In the genomic region with DNA sequence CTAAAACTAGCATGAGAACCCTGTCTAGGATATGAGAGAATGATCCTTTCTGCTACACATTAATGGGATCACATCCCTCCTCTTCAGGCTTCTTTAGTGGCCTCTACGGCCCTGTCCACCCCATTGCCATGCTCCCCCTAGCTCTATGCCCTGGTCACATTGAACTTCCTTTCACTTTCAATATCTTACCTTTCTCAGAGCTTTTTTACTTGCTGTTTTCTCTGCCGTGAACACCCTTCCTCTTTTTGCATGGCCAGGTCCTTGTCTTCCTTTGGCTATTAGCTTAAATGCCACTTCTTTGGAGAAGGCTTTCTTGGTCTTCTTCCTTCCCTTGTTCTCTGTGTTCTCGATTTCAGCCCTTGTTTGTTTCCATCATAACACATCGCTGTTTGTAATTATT, we compare ENCODE assay signal across 8 cellular contexts.
DNase-seq lines count a peak whose midpoint lies in the region; ATAC-seq and TF ChIP-seq lines count a peak whose summit lies in the region.

No MANE protein-coding gene starts in this region.

- H3K27me3 ChIP-seq in CD4-positive, alpha-beta T cell (ENCODE audit: control insufficient read depth, insufficient read depth, low read length): peaks cover 7% of the 10 kb centered on the region
- H3K27me3 ChIP-seq in mesendoderm (ENCODE audit: insufficient read depth, low read length, poor library complexity): no peaks in the 10 kb centered on the region

- H2BK120ac ChIP-seq in mesendoderm (ENCODE audit: low read depth, low read length): no peak overlapping the region

- peaks cover 6% of the 10 kb centered on the region for H3K27me3 Mint-ChIP-seq in CD4-positive, alpha-beta T cell
- peaks cover 2% of the 10 kb centered on the region for H3K27me3 Mint-ChIP-seq in activated T-helper 2 cell treated with anti-CD3 and anti-CD28 coated beads, Interferon-gamma antibody, Interleukin-2, Interleukin-4, amounts not matched to agents 10 μg/mL and 5 μg/mL and 100 μg/mL, durations not matched to agents 14 hours and 24 hours and 36 hours (ENCODE audit: low read depth)

- no peak overlapping the region for H2BK5ac ChIP-seq in mesendoderm (ENCODE audit: low read length)

- no peak overlapping the region for H2BK15ac ChIP-seq in mesendoderm (replicated peaks; ENCODE audit: low read depth)

- no peak overlapping the region for H4K8ac ChIP-seq in mesendoderm (ENCODE audit: low read depth, low read length)

- no peaks in the 10 kb centered on the region for H3K4me1 ChIP-seq in mesendoderm (ENCODE audit: control insufficient read depth, low read depth, low read length)

- ATAC-seq in CD4-positive, alpha-beta T cell (ENCODE audit: poor library complexity): no peak
- ATAC-seq in GM19372 (IDR thresholded peaks at IDR 0.05; ENCODE audit: low read depth, unreplicated experiment) (peak; percentile 87), HG03280 (IDR thresholded peaks at IDR 0.05; ENCODE audit: unreplicated experiment) (peak; percentile 70)

- no peak for DNase-seq in CD4-positive, alpha-beta T cell
- no peak for DNase-seq in activated T-helper 2 cell treated with anti-CD3 and anti-CD28 coated beads, Interferon-gamma antibody, Interleukin-2, Interleukin-4, amounts not matched to agents 10 μg/mL and 5 μg/mL and 100 μg/mL, durations not matched to agents 14 hours and 24 hours and 36 hours (ENCODE audit: low spot score)
- DNase-seq in coronary artery (ENCODE audit: low spot score) (no peak), mesenteric fat pad (ENCODE audit: low spot score) (no peak), mesendoderm (no peak), HuH-7 (ENCODE audit: low spot score) (no peak)

- CTCF ChIA-PET in CD4-positive, alpha-beta T cell (lab: Charles Lee): interaction anchor here (2.0 kb wide), 1 partner anchor 12 kb away, joined by 9 read pairs; no protein-coding TSS in a partner anchor

- H3K56ac ChIP-seq in mesendoderm (ENCODE audit: low read length): no peak overlapping the region

- H3K27ac Mint-ChIP-seq in CD4-positive, alpha-beta T cell: peak overlapping the region; percentile 12
- peak overlapping the region; percentile 50 for H3K27ac Mint-ChIP-seq in activated T-helper 2 cell treated with anti-CD3 and anti-CD28 coated beads, Interferon-gamma antibody, Interleukin-2, Interleukin-4, amounts not matched to agents 10 μg/mL and 5 μg/mL and 100 μg/mL, durations not matched to agents 14 hours and 24 hours and 36 hours

- intact Hi-C loops in CD4-positive, alpha-beta T cell (cut with DNase I, micrococcal nuclease): no loop called here
- intact Hi-C loops in activated T-helper 2 cell treated with anti-CD3 and anti-CD28 coated beads, Interferon-gamma antibody, Interleukin-2, Interleukin-4, amounts not matched to agents 10 μg/mL and 5 μg/mL and 100 μg/mL, durations not matched to agents 14 hours and 24 hours and 36 hours (cut with micrococcal nuclease): no loop called here

- H4K5ac ChIP-seq in mesendoderm (ENCODE audit: low read length): no peak overlapping the region

- H3K18ac ChIP-seq in mesendoderm (ENCODE audit: low read length): no peak overlapping the region

- no peak overlapping the region for H3K27ac ChIP-seq in CD4-positive, alpha-beta T cell (ENCODE audit: low read depth, low read length)
- no peak overlapping the region for H3K27ac ChIP-seq in coronary artery
- H3K27ac ChIP-seq in mesendoderm (ENCODE audit: low read depth, low read length): no peak overlapping the region

- no peaks in the 10 kb centered on the region for H3K9me3 ChIP-seq in CD4-positive, alpha-beta T cell (ENCODE audit: control insufficient read depth, low read length)

- H3K4me3 ChIP-seq in coronary artery (no peak overlapping the region), mesendoderm (ENCODE audit: low read length) (no peak overlapping the region)

- POLR2A ChIA-PET in CD4-positive, alpha-beta T cell (lab: Charles Lee): interaction anchor here (0.9 to 1.7 kb wide), 3 partner anchors 16 to 479 kb away, joined by 3 to 5 read pairs (median 4); a partner anchor contains a TSS

- peak overlapping the region; percentile 66 for H3K4me3 Mint-ChIP-seq in CD4-positive, alpha-beta T cell
- H3K4me3 Mint-ChIP-seq in activated T-helper 2 cell treated with anti-CD3 and anti-CD28 coated beads, Interferon-gamma antibody, Interleukin-2, Interleukin-4, amounts not matched to agents 10 μg/mL and 5 μg/mL and 100 μg/mL, durations not matched to agents 14 hours and 24 hours and 36 hours (ENCODE audit: low read depth): peak overlapping the region; percentile 44

- H3K79me2 ChIP-seq in mesendoderm (ENCODE audit: control insufficient read depth, insufficient read depth, low read length): no peaks in the 10 kb centered on the region

- no peak overlapping the region for H3K9ac ChIP-seq in mesendoderm (ENCODE audit: low read length)

- H3K4ac ChIP-seq in mesendoderm (ENCODE audit: low read depth, low read length): no peak overlapping the region

- no peaks in the 10 kb centered on the region for H3K36me3 ChIP-seq in mesendoderm (ENCODE audit: control insufficient read depth, insufficient read depth, low read length)

- WGBS in mesendoderm (ENCODE audit: extremely low coverage, insufficient coverage, low lambda C conversion rate): no CpG with 5 or more reads among the region's 4 CpGs

- no peaks in the 10 kb centered on the region for H3K9me3 Mint-ChIP-seq in CD4-positive, alpha-beta T cell
- H3K9me3 Mint-ChIP-seq in activated T-helper 2 cell treated with anti-CD3 and anti-CD28 coated beads, Interferon-gamma antibody, Interleukin-2, Interleukin-4, amounts not matched to agents 10 μg/mL and 5 μg/mL and 100 μg/mL, durations not matched to agents 14 hours and 24 hours and 36 hours: no peaks in the 10 kb centered on the region

- no peak overlapping the region for H2AK5ac ChIP-seq in mesendoderm (ENCODE audit: low read length)

- peaks cover 20% of the 10 kb centered on the region for H3K4me1 Mint-ChIP-seq in CD4-positive, alpha-beta T cell (ENCODE audit: low read depth)
- peaks cover 14% of the 10 kb centered on the region for H3K4me1 Mint-ChIP-seq in activated T-helper 2 cell treated with anti-CD3 and anti-CD28 coated beads, Interferon-gamma antibody, Interleukin-2, Interleukin-4, amounts not matched to agents 10 μg/mL and 5 μg/mL and 100 μg/mL, durations not matched to agents 14 hours and 24 hours and 36 hours (ENCODE audit: low read depth)

- H3K79me1 ChIP-seq in mesendoderm (ENCODE audit: low read length): no peaks in the 10 kb centered on the region

- no peaks in the 10 kb centered on the region for H3K36me3 Mint-ChIP-seq in CD4-positive, alpha-beta T cell (ENCODE audit: low read depth)
- H3K36me3 Mint-ChIP-seq in activated T-helper 2 cell treated with anti-CD3 and anti-CD28 coated beads, Interferon-gamma antibody, Interleukin-2, Interleukin-4, amounts not matched to agents 10 μg/mL and 5 μg/mL and 100 μg/mL, durations not matched to agents 14 hours and 24 hours and 36 hours (ENCODE audit: low read depth): no peaks in the 10 kb centered on the region

- TF ChIP-seq CTCF in CD4-positive, alpha-beta T cell (IDR thresholded peaks at IDR 0.05): no peak
- TF ChIP-seq CTCF in coronary artery (IDR thresholded peaks at IDR 0.05): no peak

- no peak overlapping the region for H3K23ac ChIP-seq in mesendoderm (ENCODE audit: low read length)

- H3K4me2 ChIP-seq in mesendoderm (ENCODE audit: low read length): no peak overlapping the region
